Comparison of ENCODE assay signal across 19 cellular contexts in the genomic region with DNA sequence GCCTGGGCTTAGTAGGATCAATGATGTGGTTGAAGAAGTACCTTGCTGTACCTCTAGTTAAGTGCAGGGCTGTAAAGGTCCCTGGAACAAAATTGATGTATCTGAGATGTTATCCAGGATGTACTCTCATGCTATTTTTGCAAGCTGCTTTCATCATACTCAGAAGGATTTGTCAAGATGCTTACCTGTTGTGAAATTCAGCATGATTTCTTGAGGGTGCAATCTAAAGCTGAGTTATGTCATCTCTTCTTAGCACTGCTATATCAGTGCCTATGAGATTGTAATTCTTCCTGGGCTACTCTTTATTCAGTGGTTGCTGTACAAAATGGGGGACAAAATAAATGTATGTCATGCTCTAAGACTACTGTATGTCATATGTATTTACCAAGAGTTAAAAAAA.
"Had no signal": no experiment of that assay in that cellular context is flagged by ENCODE, and none has a peak within 500 bp of the region (broad histone marks: within the 10 kb centered on the region; RNA-seq: fewer than 3 reads in every experiment).

No MANE protein-coding gene starts in this region.

- DNase-seq: KBM-7, MG63, NCI-H1092, NCI-H1105 treated with DMSO at 0.1 percent for 48 hours, NCI-H1417 treated with DMSO at 0.1 percent for 48 hours, NCI-H1694, NCI-H187 treated with DMSO at 0.1 percent for 48 hours, NCI-H2029 treated with DMSO at 0.1 percent for 48 hours, NCI-H2107, NCI-H2171 treated with DMSO at 0.1 percent for 48 hours, NCI-H345, NCI-H446 treated with DMSO at 0.1 percent for 48 hours, NCI-H510A treated with DMSO at 0.1 percent for 48 hours, NCI-H526, NCI-H774, Right ventricle myocardium superior, RPMI8226, SIG-M5, SK-N-SH had no signal

- H3K4me3 ChIP-seq: MG63 had no signal
